In genomic region chr12:34604631-34605509, GRCh38 we compare ENCODE assay signal across 19 cellular contexts.
DNase-seq lines count a peak whose midpoint lies in the region; ATAC-seq and TF ChIP-seq lines count a peak whose summit lies in the region.
"Had no signal": no experiment of that assay in that cellular context is flagged by ENCODE, and none has a peak within 500 bp of the region (broad histone marks: within the 10 kb centered on the region; RNA-seq: fewer than 3 reads in every experiment).

No MANE protein-coding gene starts in this region.

- no peaks in the 10 kb centered on the region for H3F3A ChIP-seq in PC-3 (ENCODE audit: low read length, unreplicated experiment)

- peaks cover 2 to 18% of the 10 kb centered on the region in 2 donors for H3K36me3 Mint-ChIP-seq in stimulated activated naive B cell treated with anti-CD40 and anti-IgM and Interleukin-4, amounts not matched to agents 10 μg/mL and 1 μg/mL and 100 μg/mL, for 72 hours
- H3K36me3 Mint-ChIP-seq in activated CD4-positive, alpha-beta T cell treated with anti-CD3 and anti-CD28 coated beads, Interleukin-2, amount 10 ng/mL, durations not matched to agents 24 days and 14 days (ENCODE audit: low read depth), result no peaks in the 10 kb centered on the region
- H3K36me3 Mint-ChIP-seq: CD4-positive, CD25-positive, alpha-beta regulatory T cell had no signal

- H3K27ac Mint-ChIP-seq in stimulated activated naive B cell treated with anti-CD40 and anti-IgM and Interleukin-4, amounts not matched to agents 10 μg/mL and 1 μg/mL and 100 μg/mL, for 72 hours, result peak overlapping the region; percentile 73
- no peak overlapping the region for H3K27ac Mint-ChIP-seq in activated CD4-positive, alpha-beta T cell treated with anti-CD3 and anti-CD28 coated beads, Interleukin-2, amount 10 ng/mL, durations not matched to agents 24 days and 14 days
- H3K27ac Mint-ChIP-seq: B cell; CD4-positive, CD25-positive, alpha-beta regulatory T cell had no signal

- ATAC-seq in PC-3 (no peak), left lobe of liver (no peak), HG02588 (IDR thresholded peaks at IDR 0.05; ENCODE audit: unreplicated experiment) (no peak)
- no peak for ATAC-seq in stimulated activated naive B cell treated with anti-CD40 and anti-IgM and Interleukin-4, amounts not matched to agents 10 μg/mL and 1 μg/mL and 100 μg/mL, for 72 hours (replicated peaks)

- no peak overlapping the region for H3K4me2 ChIP-seq in PC-3 (ENCODE audit: low read length)

- no peak overlapping the region for H3K4me3 Mint-ChIP-seq in stimulated activated naive B cell treated with anti-CD40 and anti-IgM and Interleukin-4, amounts not matched to agents 10 μg/mL and 1 μg/mL and 100 μg/mL, for 72 hours
- H3K4me3 Mint-ChIP-seq in activated CD4-positive, alpha-beta T cell treated with anti-CD3 and anti-CD28 coated beads, Interleukin-2, amount 10 ng/mL, durations not matched to agents 24 days and 14 days, result no peak overlapping the region
- H3K4me3 Mint-ChIP-seq: B cell; CD4-positive, CD25-positive, alpha-beta regulatory T cell had no signal

- TF ChIP-seq CTCF in PC-3 (conservative IDR thresholded peaks at IDR 0.05; ENCODE audit: low read depth, low read length), result no peak

- H3K36me3 ChIP-seq in H7 (replicated peaks; ENCODE audit: control insufficient read depth, insufficient read depth, low read length) (no peaks in the 10 kb centered on the region), PC-3 (ENCODE audit: low read depth, low read length) (no peaks in the 10 kb centered on the region)
- H3K36me3 ChIP-seq: SJCRH30 had no signal

- POLR2A ChIA-PET in PC-3 (lab: Charles Lee; ENCODE audit: unreplicated experiment), result no interaction called here

- H3K27me3 ChIP-seq in H7 (ENCODE audit: control insufficient read depth, insufficient read depth, low read length) (no peaks in the 10 kb centered on the region), PC-3 (ENCODE audit: low read length) (0 out of 2 replicates have a peak, but pooled peaks cover 11% of the 10 kb centered on the region)
- H3K27me3 ChIP-seq: SJCRH30 had no signal

- no peaks in the 10 kb centered on the region for H4K20me1 ChIP-seq in PC-3 (ENCODE audit: low read length)

- H3K79me2 ChIP-seq in PC-3 (ENCODE audit: low read length), result no peaks in the 10 kb centered on the region

- H3K27ac ChIP-seq in PC-3 (ENCODE audit: low read length), result no peak overlapping the region
- H3K27ac ChIP-seq: SJCRH30 had no signal

- no TSS peak for BruUV-seq in PC-3 (replicated peaks; lab: Mats Ljungman, UMichigan)

- H3K9me2 ChIP-seq in PC-3 (replicated peaks; ENCODE audit: low read length), result no peaks in the 10 kb centered on the region

- H3K4me3 ChIP-seq in H7 (ENCODE audit: insufficient read depth, low read depth, low read length), result no peak overlapping the region
- no peak overlapping the region for H3K4me3 ChIP-seq in PC-3 (ENCODE audit: low read length)
- H3K4me3 ChIP-seq: SJCRH30 had no signal

- H3K4me1 ChIP-seq in PC-3 (ENCODE audit: insufficient read depth, low read length), result no peaks in the 10 kb centered on the region
- H3K4me1 ChIP-seq: Caco-2, SJCRH30 had no signal

- CTCF ChIA-PET in PC-3 (lab: Charles Lee), result no interaction called here

- intact Hi-C loops in PC-3 (cut with micrococcal nuclease), result no loop called here
- intact Hi-C loops in activated CD4-positive, alpha-beta T cell treated with anti-CD3 and anti-CD28 coated beads, Interleukin-2, amount 10 ng/mL, durations not matched to agents 24 days and 14 days (cut with micrococcal nuclease), result no loop called here

- no peaks in the 10 kb centered on the region for H3K27me3 Mint-ChIP-seq in stimulated activated naive B cell treated with anti-CD40 and anti-IgM and Interleukin-4, amounts not matched to agents 10 μg/mL and 1 μg/mL and 100 μg/mL, for 72 hours
- no peaks in the 10 kb centered on the region for H3K27me3 Mint-ChIP-seq in activated CD4-positive, alpha-beta T cell treated with anti-CD3 and anti-CD28 coated beads, Interleukin-2, amount 10 ng/mL, durations not matched to agents 24 days and 14 days
- H3K27me3 Mint-ChIP-seq: B cell; CD4-positive, CD25-positive, alpha-beta regulatory T cell had no signal

- H3K9me3 ChIP-seq in PC-3 (ENCODE audit: low read length), result no peaks in the 10 kb centered on the region
- H3K9me3 ChIP-seq: SJCRH30 had no signal

- DNase-seq in H7, result peak; percentile 2
- DNase-seq in PC-3, result no peak
- peak; percentile 22 for DNase-seq in left lobe of liver (ENCODE audit: low spot score)
- no peak for DNase-seq in stimulated activated naive B cell treated with anti-CD40 and anti-IgM and Interleukin-4, amounts not matched to agents 10 μg/mL and 1 μg/mL and 100 μg/mL, for 72 hours
- no peak for DNase-seq in activated CD4-positive, alpha-beta T cell treated with anti-CD3 and anti-CD28 coated beads, Interleukin-2, amount 10 ng/mL, durations not matched to agents 24 days and 14 days
- DNase-seq in NCI-H1436 (lab: John Stamatoyannopoulos, UW), result no peak
- DNase-seq: Caco-2; CD4-positive, CD25-positive, alpha-beta regulatory T cell; DMS153; HCEC 1CT; KBM-7; NCI-H1417 treated with DMSO at 0.1 percent for 48 hours; NCI-H2029; NCI-H2171; NCI-H446; NCI-H69; SJCRH30 had no signal

- H3K9ac ChIP-seq in PC-3 (ENCODE audit: low read length), result no peak overlapping the region

- no peaks in the 10 kb centered on the region for H3K4me1 Mint-ChIP-seq in stimulated activated naive B cell treated with anti-CD40 and anti-IgM and Interleukin-4, amounts not matched to agents 10 μg/mL and 1 μg/mL and 100 μg/mL, for 72 hours
- H3K4me1 Mint-ChIP-seq in activated CD4-positive, alpha-beta T cell treated with anti-CD3 and anti-CD28 coated beads, Interleukin-2, amount 10 ng/mL, durations not matched to agents 24 days and 14 days, result no peaks in the 10 kb centered on the region
- H3K4me1 Mint-ChIP-seq: B cell; CD4-positive, CD25-positive, alpha-beta regulatory T cell had no signal

- peaks cover 41 to 55% of the 10 kb centered on the region in 2 donors for H3K9me3 Mint-ChIP-seq in stimulated activated naive B cell treated with anti-CD40 and anti-IgM and Interleukin-4, amounts not matched to agents 10 μg/mL and 1 μg/mL and 100 μg/mL, for 72 hours
- peaks cover 9% of the 10 kb centered on the region for H3K9me3 Mint-ChIP-seq in activated CD4-positive, alpha-beta T cell treated with anti-CD3 and anti-CD28 coated beads, Interleukin-2, amount 10 ng/mL, durations not matched to agents 24 days and 14 days

- H2AFZ ChIP-seq in PC-3 (ENCODE audit: low read length), result 0 out of 2 replicates have a peak overlapping the region, but pooled peaks have one; percentile 26

Comparison
In these comparisons a context has a peak if more than half of its experiments do, and no peak if none do; other contexts are left out.
1. DNase-seq: peak in H7 (single experiment) and left lobe of liver (single experiment); none in PC-3 (single experiment), stimulated activated naive B cell treated with anti-CD40 and anti-IgM and Interleukin-4, amounts not matched to agents 10 μg/mL and 1 μg/mL and 100 μg/mL, for 72 hours (single experiment), activated CD4-positive, alpha-beta T cell treated with anti-CD3 and anti-CD28 coated beads, Interleukin-2, amount 10 ng/mL, durations not matched to agents 24 days and 14 days (single experiment) and NCI-H1436 (single experiment).